8 cellular contexts compared by ENCODE assay signal in the genomic region with DNA sequence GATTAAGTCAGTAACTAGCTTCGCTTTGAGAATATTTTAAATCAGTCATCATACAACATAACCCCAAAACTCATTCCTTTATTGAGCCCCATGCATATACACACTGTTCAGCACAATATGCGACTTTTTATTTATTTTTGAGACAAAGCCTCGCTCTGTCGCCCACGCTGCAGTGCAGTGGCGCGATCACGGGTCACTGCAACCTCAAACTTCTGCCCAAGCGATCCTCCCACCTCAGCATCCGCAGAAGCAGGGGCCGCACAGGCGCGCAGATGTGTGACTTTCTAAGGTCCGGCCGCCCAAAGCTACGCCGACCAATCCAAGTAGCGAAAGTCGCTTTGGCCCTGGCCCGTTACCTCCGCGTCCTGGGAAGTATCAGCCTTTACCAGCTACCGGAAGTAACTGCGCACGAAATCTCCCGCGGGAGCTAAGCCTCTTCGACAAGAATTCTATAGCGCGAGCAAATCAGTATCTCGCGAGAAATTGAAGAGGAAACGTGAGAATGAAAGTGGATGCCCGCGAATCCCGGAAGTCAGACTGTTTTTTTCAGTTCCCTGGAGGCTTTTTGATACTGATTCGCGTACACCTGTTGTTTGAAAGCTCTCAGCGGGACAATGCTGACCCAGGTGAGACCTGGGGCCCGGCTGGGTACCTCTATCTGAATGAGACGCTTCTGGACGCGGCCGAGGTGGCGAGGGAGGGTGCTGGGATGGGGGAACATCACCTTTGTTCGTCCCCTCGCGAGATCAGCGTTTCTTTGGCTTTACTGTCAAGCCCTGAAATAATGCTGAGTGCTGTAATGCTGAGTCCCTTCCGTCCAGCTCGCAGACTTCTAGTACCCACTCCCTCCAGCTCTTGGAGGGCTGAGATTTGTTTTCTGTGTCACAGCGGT. TPM values are rescaled to one million over a fixed set of nuclear protein-coding genes. Genes with fewer than 3 reads are reported as not detected.
DNase-seq lines count a peak whose midpoint lies in the region; ATAC-seq, FAIRE-seq and TF ChIP-seq lines count a peak whose summit lies in the region.

A gene (minus strand): TSS at position 404 of the 892 bp plus-strand sequence. CDS start 1,405 bp downstream, outside the sequence.
A gene (plus strand): TSS at position 549 of the 892 bp plus-strand sequence. CDS start 66 bp downstream, at position 615.

- ATAC-seq in GM18858 (IDR thresholded peaks at IDR 0.05; ENCODE audit: unreplicated experiment) (peak; percentile 90), HG03066 (IDR thresholded peaks at IDR 0.05; ENCODE audit: low read depth, unreplicated experiment) (peak; percentile 92), body of pancreas (peak; percentile 97), sciatic nerve (peak; percentile 96)

- peak within 1 kb of the TSS; percentile 79 to 97 (median 88) for H3K27ac ChIP-seq in body of pancreas

- peak; percentile 93 for FAIRE-seq in TTC549 (lab: Jason Lieb, UNC)

- peak within 1 kb of the TSS; percentile 42 to 51 for H3K4me3 ChIP-seq in body of pancreas

- DNase-seq in A172 (ENCODE audit: low spot score): peak; percentile 98
- DNase-seq in NCI-H2107 treated with DMSO at 0.1 percent for 48 hours (lab: John Stamatoyannopoulos, UW; ENCODE audit: unreplicated experiment): peak; percentile 98
- DNase-seq in body of pancreas: peak; percentile 92 to 97 (median 94)
- DNase-seq in iPS DF 4.7 (ENCODE audit: extremely low read depth, low spot score): peak; percentile 91
- DNase-seq in sciatic nerve (ENCODE audit: low spot score): peak; percentile 91

- no peaks in the 10 kb centered on the region for H3K9me3 ChIP-seq in body of pancreas

- peaks cover 39% of the 10 kb centered on the region for H3K4me1 ChIP-seq in body of pancreas

- TF ChIP-seq POLR2A in body of pancreas (IDR thresholded peaks at IDR 0.05): peak; percentile 52 to 92 (median 83)

- peaks cover 0 to 2% of the 10 kb centered on the region in 2 donors for H3K36me3 ChIP-seq in body of pancreas (replicated peaks in 1 of 2; ENCODE audit: insufficient read depth in 1 of 2, low read depth in 2 of 2)

- peak in 1 of 7 experiments; percentile 1 for TF ChIP-seq CTCF in body of pancreas (IDR thresholded peaks at IDR 0.05)

- H3K27me3 ChIP-seq in body of pancreas: no peaks in the 10 kb centered on the region

- intact Hi-C loops in body of pancreas (cut with DNase I): loop anchor here (10.0 kb wide), 1 partner anchor 88 kb away; a partner anchor contains a TSS
- intact Hi-C loops in sciatic nerve (cut with DNase I): no loop called here

- WGBS in body of pancreas, 2 donors: 0% methylated on average over 51 to 52 of the region's 52 CpGs

RNA-seq across cellular contexts. Expression of the first gene that starts in this region (rescaled TPM):
- 4.0 and 6.8 TPM in 2 replicates for total RNA-seq in A172 (2014; rRNA removed; shearing (Covaris generic))
- total RNA-seq in body of pancreas: 1 to 10 TPM; 2.6 to 6.2 TPM
- total RNA-seq in sciatic nerve: 11.5 TPM

RNA-seq across cellular contexts. Expression of the second gene that starts in this region (rescaled TPM):
- total RNA-seq in A172 (2014; rRNA removed; shearing (Covaris generic)): 15.4 and 16.7 TPM in 2 replicates
- total RNA-seq in body of pancreas (10 to 100 TPM in 1 of 2 donors, 1 to 10 TPM in 1; 5.6 to 13.2 TPM), sciatic nerve (14.0 TPM)

Comparison
In these comparisons a context has a peak if more than half of its experiments do, and no peak if none do; other contexts are left out.
1. Peak in every context shown above with its lines: DNase-seq, ATAC-seq, H3K4me3 ChIP-seq and H3K27ac ChIP-seq.